8 cellular contexts compared by ENCODE assay signal in the genomic region with DNA sequence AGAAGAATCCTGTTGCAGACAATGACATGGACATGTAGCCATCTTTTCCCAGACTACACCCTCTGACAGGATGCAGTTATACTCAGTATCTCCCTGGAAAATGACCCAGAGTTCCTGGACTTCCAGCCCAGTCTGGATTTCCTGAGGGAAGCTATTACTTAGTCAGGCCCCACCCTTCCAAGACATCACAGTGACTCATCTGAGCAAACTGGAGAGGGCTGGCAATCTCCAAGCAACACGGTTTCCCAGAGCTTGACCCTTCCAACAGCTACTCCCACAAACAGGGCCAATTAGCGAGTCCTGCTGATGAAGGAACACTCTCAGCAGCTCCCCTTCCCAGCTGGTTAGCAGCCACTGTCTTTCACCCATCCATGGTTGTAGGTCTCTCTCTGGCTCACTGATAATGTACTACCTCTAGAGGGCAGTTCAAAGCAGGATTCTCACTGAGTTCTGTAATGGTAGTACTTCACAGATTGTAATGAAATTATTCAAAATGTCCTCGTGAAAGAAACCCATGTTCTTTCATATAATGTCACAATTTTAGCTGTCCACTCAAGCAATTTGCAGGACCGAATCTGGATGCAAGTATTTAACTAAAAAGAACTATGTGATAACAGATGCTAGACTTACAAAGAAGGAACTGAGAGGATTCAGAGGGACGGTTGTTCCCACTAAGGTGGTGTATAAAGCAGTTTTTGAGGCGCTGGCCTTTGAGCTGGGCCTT.
DNase-seq lines count a peak whose midpoint lies in the region; ATAC-seq, FAIRE-seq and TF ChIP-seq lines count a peak whose summit lies in the region.

No MANE protein-coding gene starts in this region.

- 47% methylated on average over 6 of the region's 6 CpGs; no CpG with 5 or more reads in 1 of the 2 experiments for WGBS in H1 (ENCODE audit: extremely low coverage in 1 of 2, insufficient coverage in 1 of 2, insufficient read length in 1 of 2, insufficient replicate concordance in 2 of 2, low coverage in 1 of 2, low lambda C conversion rate in 2 of 2, missing lambda C conversion rate in 1 of 2), 2 experiments

- peak; percentile 73 for FAIRE-seq in H1 (lab: Jason Lieb, UNC)

- H4K5ac ChIP-seq in H1 (ENCODE audit: insufficient read length, low read depth, low read length) = no peak overlapping the region

- H2BK20ac ChIP-seq in H1 (ENCODE audit: low read length) = peak overlapping the region; percentile 52

- TF ChIP-seq CTCF in BJ (IDR thresholded peaks at IDR 0.05; ENCODE audit: insufficient read depth, low read depth, low read length) = peak; percentile 69
- TF ChIP-seq CTCF in GM12872 (IDR thresholded peaks at IDR 0.05; ENCODE audit: insufficient read depth, low read depth, low read length) = peak; percentile 51; the same call in 2 of the 3 replicates
- TF ChIP-seq CTCF in Peyer's patch (IDR thresholded peaks at IDR 0.05) = peak in 4 of 6 experiments; percentile 30 to 53 (median 48)
- TF ChIP-seq CTCF in H1 (IDR thresholded peaks at IDR 0.05; ENCODE audit: control extremely low read depth in 1 of 3, insufficient read depth in 1 of 3, low read depth in 1 of 3, low read length in 3 of 3) = peak in 2 of 3 experiments; percentile 26 to 81; a peak in 2 of 4 replicates

- no peaks in the 10 kb centered on the region for H3K36me3 ChIP-seq in BJ (ENCODE audit: control insufficient read depth, insufficient read depth, low read length)
- no peaks in the 10 kb centered on the region for H3K36me3 ChIP-seq in Peyer's patch
- no peaks in the 10 kb centered on the region for H3K36me3 ChIP-seq in H1 (ENCODE audit: control insufficient read depth in 2 of 4, insufficient read depth in 4 of 4, low read length in 3 of 4)

- ATAC-seq in HG03159 (IDR thresholded peaks at IDR 0.05; ENCODE audit: unreplicated experiment) = peak; percentile 79

- no peak overlapping the region for H3K56ac ChIP-seq in H1 (replicated peaks; ENCODE audit: insufficient read length, low read depth, low read length)

- 0 out of 2 replicates have a peak overlapping the region, but pooled peaks have one; percentile 66 for H2AK5ac ChIP-seq in H1 (ENCODE audit: low read depth, low read length)

- H2BK120ac ChIP-seq in H1 (replicated peaks; ENCODE audit: low read depth, low read length) = peak overlapping the region; percentile 9

- no peak overlapping the region for H3K14ac ChIP-seq in H1 (ENCODE audit: insufficient read length)

- H3K9me3 ChIP-seq in Peyer's patch = no peaks in the 10 kb centered on the region
- 0 out of 4 replicates have a peak, but pooled peaks cover 0 to 2% of the 10 kb centered on the region in 2 experiments for H3K9me3 ChIP-seq in H1 (ENCODE audit: insufficient read depth in 2 of 2, low read depth in 1 of 2, low read length in 1 of 2)

- no peak overlapping the region for H3K18ac ChIP-seq in H1 (ENCODE audit: extremely low read depth, low read length)

- H3K27me3 ChIP-seq in BJ (ENCODE audit: control insufficient read depth, insufficient read depth, low read length) = no peaks in the 10 kb centered on the region
- no peaks in the 10 kb centered on the region for H3K27me3 ChIP-seq in Peyer's patch
- no peaks in the 10 kb centered on the region for H3K27me3 ChIP-seq in H1 (replicated peaks in 1 of 4; ENCODE audit: control insufficient read depth in 3 of 4, extremely low read depth in 1 of 4, insufficient read depth in 3 of 4, low read length in 3 of 4)

- H4K20me1 ChIP-seq in H1 (replicated peaks in 1 of 2; ENCODE audit: control insufficient read depth in 1 of 2, insufficient read depth in 2 of 2, low read length in 2 of 2) = no peaks in the 10 kb centered on the region

- no peak for TF ChIP-seq EP300 in H1 (IDR thresholded peaks at IDR 0.05; ENCODE audit: borderline replicate concordance in 1 of 2, low read depth in 2 of 2, low read length in 2 of 2)

- TF ChIP-seq RAD21 in H1 (IDR thresholded peaks at IDR 0.05 in 1 of 2, conservative IDR thresholded peaks at IDR 0.05 in 1 of 2; ENCODE audit: low read depth in 2 of 2, low read length in 2 of 2) = peak; percentile 77 to 83

- H2BK5ac ChIP-seq in H1 (ENCODE audit: low read depth, low read length) = 0 out of 2 replicates have a peak overlapping the region, but pooled peaks have one; percentile 40

- no peak overlapping the region for H3K9ac ChIP-seq in H1 (replicated peaks in 1 of 4; ENCODE audit: extremely low read depth in 1 of 4, low read depth in 3 of 4, low read length in 3 of 4)

- H4K91ac ChIP-seq in H1 (replicated peaks; ENCODE audit: insufficient read length, low read length) = no peak overlapping the region

- peak overlapping the region; percentile 53 for H2BK12ac ChIP-seq in H1 (ENCODE audit: low read depth, low read length)

- DNase-seq in BJ (ENCODE audit: low read depth) (peak; percentile 70), Peyer's patch (peak in 2 of 3 donors; percentile 51 to 71), H1 (ENCODE audit: low read depth in 1 of 2, low spot score in 2 of 2) (peak; percentile 51 to 53), medulla oblongata (ENCODE audit: extremely low spot score) (peak; percentile 72), ureter (ENCODE audit: low spot score) (peak; percentile 51), NCI-H1436 (lab: John Stamatoyannopoulos, UW) (no peak)

- no peak overlapping the region for H2AFZ ChIP-seq in H1 (ENCODE audit: low read length)

- no peak overlapping the region for H2BK15ac ChIP-seq in H1 (ENCODE audit: low read length)

- H3K4me3 ChIP-seq in BJ (ENCODE audit: low read depth, low read length) (no peak overlapping the region), Peyer's patch (no peak overlapping the region), H1 (ENCODE audit: extremely low read depth in 1 of 4, insufficient read depth in 2 of 4, low read depth in 3 of 4, low read length in 4 of 4) (no peak overlapping the region)

- H3K79me2 ChIP-seq in H1 (ENCODE audit: control insufficient read depth in 1 of 2, insufficient read depth in 2 of 2, low read length in 2 of 2) = no peaks in the 10 kb centered on the region

- peaks cover 0 to 8% (median 0%) of the 10 kb centered on the region in 4 donors for H3K4me1 ChIP-seq in Peyer's patch
- H3K4me1 ChIP-seq in H1 (replicated peaks in 1 of 4; ENCODE audit: control insufficient read depth in 3 of 4, insufficient read depth in 4 of 4, low read length in 3 of 4) = peaks cover 0 to 6% (median 2%) of the 10 kb centered on the region in 4 experiments; a peak in 3 of 7 replicates

- POLR2A ChIA-PET in BJ (lab: Charles Lee) = interaction anchor here (1.6 kb wide), 1 partner anchor 143 kb away, joined by 10 read pairs; a partner anchor contains a TSS
- POLR2A ChIA-PET in H1 (lab: Charles Lee; ENCODE audit: partially characterized antibody) = interaction anchor here (0.6 to 2.7 kb wide), 11 partner anchors 9 to 196 kb away, joined by 3 to 28 read pairs (median 3); a partner anchor contains a TSS

- H3K23me2 ChIP-seq in H1 (ENCODE audit: low read depth, low read length) = no peaks in the 10 kb centered on the region

- 0 out of 4 replicates have a peak overlapping the region, but pooled peaks of 1 of the 2 experiments have one; percentile 18 for H3K4me2 ChIP-seq in H1 (ENCODE audit: insufficient read depth in 1 of 2, low read depth in 2 of 2, low read length in 2 of 2)

- H3K23ac ChIP-seq in H1 (ENCODE audit: insufficient read length) = no peak overlapping the region

- TF ChIP-seq POLR2A in Peyer's patch (IDR thresholded peaks at IDR 0.05) (no peak), H1 (IDR thresholded peaks at IDR 0.05; ENCODE audit: control extremely low read depth in 1 of 2, low read depth in 2 of 2, low read length in 2 of 2) (no peak)

- H4K8ac ChIP-seq in H1 (ENCODE audit: extremely low read depth, insufficient read depth, low read length) = no peak overlapping the region

- H3K79me1 ChIP-seq in H1 (ENCODE audit: low read depth, low read length) = no peaks in the 10 kb centered on the region

- CTCF ChIA-PET in BJ (lab: Yijun Ruan, JAX) (interaction anchor here (0.6 to 4.4 kb wide), 40 partner anchors 9 to 893 kb away, joined by 3 to 59 read pairs (median 4); a partner anchor contains a TSS), H1 (lab: Charles Lee; ENCODE audit: partially characterized antibody) (interaction anchor here (0.5 to 3.5 kb wide), 47 partner anchors 8 to 575 kb away, joined by 3 to 31 read pairs (median 4); a partner anchor contains a TSS)

- H3K27ac ChIP-seq in Peyer's patch (peak overlapping the region in 2 of 4 donors; percentile 22 to 53), H1 (ENCODE audit: low read depth, low read length) (no peak overlapping the region)

- no peak overlapping the region for H3K4ac ChIP-seq in H1 (replicated peaks; ENCODE audit: insufficient read length, low read depth, low read length)

TF ChIP-seq in H1, 55 proteins besides CTCF, POLR2A, EP300 and RAD21 (continues in another document):
- TF ChIP-seq CBX5 (IDR thresholded peaks at IDR 0.05; ENCODE audit: low read depth, low read length) = no peak
- 0 out of 2 replicates have a peak, but pooled peaks have one; percentile 17 for TF ChIP-seq TAF1 (IDR thresholded peaks at IDR 0.05; ENCODE audit: low read depth, low read length)
- no peak for TF ChIP-seq RNF2 (IDR thresholded peaks at IDR 0.05; ENCODE audit: borderline replicate concordance, low read depth, low read length, missing control alignments, poor library complexity, severe bottlenecking)
- TF ChIP-seq GABPA (IDR thresholded peaks at IDR 0.05; ENCODE audit: borderline replicate concordance, insufficient read depth, low read length) = no peak
- TF ChIP-seq CHD1 (IDR thresholded peaks at IDR 0.05; ENCODE audit: low read depth, low read length) = no peak
- TF ChIP-seq, protein P1, sequence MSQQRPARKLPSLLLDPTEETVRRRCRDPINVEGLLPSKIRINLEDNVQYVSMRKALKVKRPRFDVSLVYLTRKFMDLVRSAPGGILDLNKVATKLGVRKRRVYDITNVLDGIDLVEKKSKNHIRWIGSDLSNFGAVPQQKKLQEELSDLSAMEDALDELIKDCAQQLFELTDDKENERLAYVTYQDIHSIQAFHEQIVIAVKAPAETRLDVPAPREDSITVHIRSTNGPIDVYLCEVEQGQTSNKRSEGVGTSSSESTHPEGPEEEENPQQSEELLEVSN (IDR thresholded peaks at IDR 0.05) = no peak
- TF ChIP-seq SIX5 (IDR thresholded peaks at IDR 0.05; ENCODE audit: low read depth, low read length) = no peak
- no peak for TF ChIP-seq BRCA1 (IDR thresholded peaks at IDR 0.05; ENCODE audit: low read depth, low read length)
- TF ChIP-seq CHD2 (IDR thresholded peaks at IDR 0.05; ENCODE audit: low read length) = no peak
- no peak for TF ChIP-seq SAP30 (IDR thresholded peaks at IDR 0.05; ENCODE audit: insufficient read depth, insufficient replicate concordance, low read length)
- no peak for TF ChIP-seq SP4 (IDR thresholded peaks at IDR 0.05; ENCODE audit: low read length)
- no peak for TF ChIP-seq NANOG (IDR thresholded peaks at IDR 0.05; ENCODE audit: insufficient read depth, low read depth, low read length, poor library complexity, severe bottlenecking)
- TF ChIP-seq, protein P2, sequence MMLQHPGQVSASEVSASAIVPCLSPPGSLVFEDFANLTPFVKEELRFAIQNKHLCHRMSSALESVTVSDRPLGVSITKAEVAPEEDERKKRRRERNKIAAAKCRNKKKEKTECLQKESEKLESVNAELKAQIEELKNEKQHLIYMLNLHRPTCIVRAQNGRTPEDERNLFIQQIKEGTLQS (IDR thresholded peaks at IDR 0.05; ENCODE audit: insufficient read depth, low read depth, low read length) = no peak
- no peak for TF ChIP-seq YY1 (IDR thresholded peaks at IDR 0.05; ENCODE audit: low read depth, low read length)
